In the genomic region with DNA sequence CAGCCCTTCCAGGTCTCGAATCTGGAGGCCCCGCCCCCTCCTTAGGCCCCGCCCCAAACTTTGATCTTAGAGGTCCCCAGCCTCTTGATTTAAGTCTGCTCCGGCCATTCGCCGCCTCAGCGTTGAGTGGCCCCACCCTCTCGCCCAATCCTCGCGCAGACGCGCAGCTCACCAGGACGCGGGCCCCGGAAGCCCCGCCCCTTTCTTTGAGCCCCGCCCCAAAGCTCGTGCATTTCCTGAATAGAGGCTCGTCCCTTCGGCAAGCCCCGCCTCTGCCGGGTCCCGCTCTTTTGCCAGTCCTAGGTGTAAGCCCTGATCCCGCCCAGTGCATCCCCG, we compare ENCODE assay signal across 1 cellular context.
TF ChIP-seq lines count a peak whose summit lies in the region.

No MANE protein-coding gene starts in this region.

TF ChIP-seq in HepG2, 621 proteins besides CTCF, POLR2A, EP300 and RAD21 (continued from another document and continues in another):
- TF ChIP-seq ZNF780A (CRISPR knock-in tag; IDR thresholded peaks at IDR 0.05) (no peak), DNMT1 (CRISPR knock-in tag; IDR thresholded peaks at IDR 0.05) (no peak), ZMAT3 (CRISPR knock-in tag; conservative IDR thresholded peaks at IDR 0.05) (no peak), TIGD3 (CRISPR knock-in tag; IDR thresholded peaks at IDR 0.05; ENCODE audit: borderline replicate concordance) (no peak; the same call in 1 of the 2 replicates), TSC22D2 (CRISPR knock-in tag; IDR thresholded peaks at IDR 0.05; ENCODE audit: borderline replicate concordance) (no peak), ZNF558 (CRISPR knock-in tag; IDR thresholded peaks at IDR 0.05; ENCODE audit: borderline replicate concordance) (no peak), ZNF891 (CRISPR knock-in tag; IDR thresholded peaks at IDR 0.05) (no peak), MXD1 (CRISPR knock-in tag; IDR thresholded peaks at IDR 0.05) (no peak), MNT (IDR thresholded peaks at IDR 0.05) (peak; percentile 15; the same call in 1 of the 2 replicates), SAFB2 (CRISPR knock-in tag; IDR thresholded peaks at IDR 0.05; ENCODE audit: borderline replicate concordance, low read depth) (no peak), SIN3A (IDR thresholded peaks at IDR 0.05; ENCODE audit: borderline replicate concordance, low read depth, low read length) (0 out of 2 replicates have a peak, but pooled peaks have one; percentile 34), ZNF670 (CRISPR knock-in tag; IDR thresholded peaks at IDR 0.05; ENCODE audit: borderline replicate concordance) (0 out of 2 replicates have a peak, but pooled peaks have one; percentile 24), POLR2G (IDR thresholded peaks at IDR 0.05; ENCODE audit: low read depth, low read length) (no peak), NCOA1 (CRISPR knock-in tag; IDR thresholded peaks at IDR 0.05) (no peak; the same call in 1 of the 2 replicates), ZNF75D (CRISPR knock-in tag; IDR thresholded peaks at IDR 0.05; ENCODE audit: borderline replicate concordance) (no peak), ELF1 (CRISPR knock-in tag; IDR thresholded peaks at IDR 0.05) (peak; percentile 45; the same call in 1 of the 2 replicates), HNF1B (CRISPR knock-in tag; IDR thresholded peaks at IDR 0.05) (no peak), TAF1 (CRISPR knock-in tag; IDR thresholded peaks at IDR 0.05) (no peak), ZFAT (CRISPR knock-in tag; conservative IDR thresholded peaks at IDR 0.05) (no peak), U2AF2 (IDR thresholded peaks at IDR 0.05; ENCODE audit: low read depth, low read length) (no peak), NFYB (CRISPR knock-in tag; IDR thresholded peaks at IDR 0.05) (peak; percentile 86), PAWR (CRISPR knock-in tag; IDR thresholded peaks at IDR 0.05; ENCODE audit: borderline replicate concordance) (no peak), HOXD1 (CRISPR knock-in tag; IDR thresholded peaks at IDR 0.05) (no peak; the same call in 1 of the 2 replicates), THAP11 (CRISPR knock-in tag; IDR thresholded peaks at IDR 0.05) (no peak), ARHGAP35 (CRISPR knock-in tag; IDR thresholded peaks at IDR 0.05; ENCODE audit: borderline replicate concordance) (no peak), PTBP1 (IDR thresholded peaks at IDR 0.05; ENCODE audit: low read depth, low read length, poor library complexity, severe bottlenecking) (no peak), DRAP1 (CRISPR knock-in tag; IDR thresholded peaks at IDR 0.05) (0 out of 2 replicates have a peak, but pooled peaks have one; percentile 40), MTERF4 (CRISPR knock-in tag; IDR thresholded peaks at IDR 0.05) (no peak), SP2 (CRISPR knock-in tag; IDR thresholded peaks at IDR 0.05) (peak; percentile 85), GTF3A (CRISPR knock-in tag; conservative IDR thresholded peaks at IDR 0.05) (no peak), SP1 (IDR thresholded peaks at IDR 0.05) (no peak), SP1 (CRISPR knock-in tag; IDR thresholded peaks at IDR 0.05) (peak; percentile 64; the same call in 1 of the 2 replicates), ZNF431 (CRISPR knock-in tag; IDR thresholded peaks at IDR 0.05; ENCODE audit: borderline replicate concordance, low read depth) (no peak), SOX5 (CRISPR knock-in tag; IDR thresholded peaks at IDR 0.05; ENCODE audit: borderline replicate concordance) (no peak), HDAC2 (CRISPR knock-in tag; IDR thresholded peaks at IDR 0.05) (no peak), ATF2 (CRISPR knock-in tag; IDR thresholded peaks at IDR 0.05) (no peak)
- TF ChIP-seq, protein P1, sequence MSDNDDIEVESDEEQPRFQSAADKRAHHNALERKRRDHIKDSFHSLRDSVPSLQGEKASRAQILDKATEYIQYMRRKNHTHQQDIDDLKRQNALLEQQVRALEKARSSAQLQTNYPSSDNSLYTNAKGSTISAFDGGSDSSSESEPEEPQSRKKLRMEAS (IDR thresholded peaks at IDR 0.05): no peak
- TF ChIP-seq, protein P2, sequence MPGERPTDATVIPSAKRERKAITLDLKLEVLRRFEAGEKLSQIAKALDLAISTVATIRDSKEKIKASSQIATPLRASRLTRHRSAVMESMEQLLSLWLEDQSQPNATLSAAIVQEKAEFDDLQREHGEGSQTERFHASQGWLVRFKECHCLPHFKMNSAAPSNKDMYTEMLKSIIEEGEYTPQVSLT (CRISPR knock-in tag; IDR thresholded peaks at IDR 0.05; ENCODE audit: borderline replicate concordance, low read depth): no peak
- TF ChIP-seq, protein P3, sequence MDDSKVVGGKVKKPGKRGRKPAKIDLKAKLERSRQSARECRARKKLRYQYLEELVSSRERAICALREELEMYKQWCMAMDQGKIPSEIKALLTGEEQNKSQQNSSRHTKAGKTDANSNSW (CRISPR knock-in tag; IDR thresholded peaks at IDR 0.05; ENCODE audit: borderline replicate concordance): no peak
- TF ChIP-seq, protein P4, sequence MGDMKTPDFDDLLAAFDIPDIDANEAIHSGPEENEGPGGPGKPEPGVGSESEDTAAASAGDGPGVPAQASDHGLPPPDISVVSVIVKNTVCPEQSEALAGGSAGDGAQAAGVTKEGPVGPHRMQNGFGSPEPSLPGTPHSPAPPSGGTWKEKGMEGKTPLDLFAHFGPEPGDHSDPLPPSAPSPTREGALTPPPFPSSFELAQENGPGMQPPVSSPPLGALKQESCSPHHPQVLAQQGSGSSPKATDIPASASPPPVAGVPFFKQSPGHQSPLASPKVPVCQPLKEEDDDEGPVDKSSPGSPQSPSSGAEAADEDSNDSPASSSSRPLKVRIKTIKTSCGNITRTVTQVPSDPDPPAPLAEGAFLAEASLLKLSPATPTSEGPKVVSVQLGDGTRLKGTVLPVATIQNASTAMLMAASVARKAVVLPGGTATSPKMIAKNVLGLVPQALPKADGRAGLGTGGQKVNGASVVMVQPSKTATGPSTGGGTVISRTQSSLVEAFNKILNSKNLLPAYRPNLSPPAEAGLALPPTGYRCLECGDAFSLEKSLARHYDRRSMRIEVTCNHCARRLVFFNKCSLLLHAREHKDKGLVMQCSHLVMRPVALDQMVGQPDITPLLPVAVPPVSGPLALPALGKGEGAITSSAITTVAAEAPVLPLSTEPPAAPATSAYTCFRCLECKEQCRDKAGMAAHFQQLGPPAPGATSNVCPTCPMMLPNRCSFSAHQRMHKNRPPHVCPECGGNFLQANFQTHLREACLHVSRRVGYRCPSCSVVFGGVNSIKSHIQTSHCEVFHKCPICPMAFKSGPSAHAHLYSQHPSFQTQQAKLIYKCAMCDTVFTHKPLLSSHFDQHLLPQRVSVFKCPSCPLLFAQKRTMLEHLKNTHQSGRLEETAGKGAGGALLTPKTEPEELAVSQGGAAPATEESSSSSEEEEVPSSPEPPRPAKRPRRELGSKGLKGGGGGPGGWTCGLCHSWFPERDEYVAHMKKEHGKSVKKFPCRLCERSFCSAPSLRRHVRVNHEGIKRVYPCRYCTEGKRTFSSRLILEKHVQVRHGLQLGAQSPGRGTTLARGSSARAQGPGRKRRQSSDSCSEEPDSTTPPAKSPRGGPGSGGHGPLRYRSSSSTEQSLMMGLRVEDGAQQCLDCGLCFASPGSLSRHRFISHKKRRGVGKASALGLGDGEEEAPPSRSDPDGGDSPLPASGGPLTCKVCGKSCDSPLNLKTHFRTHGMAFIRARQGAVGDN (CRISPR knock-in tag; IDR thresholded peaks at IDR 0.05): no peak
- TF ChIP-seq, protein P5, sequence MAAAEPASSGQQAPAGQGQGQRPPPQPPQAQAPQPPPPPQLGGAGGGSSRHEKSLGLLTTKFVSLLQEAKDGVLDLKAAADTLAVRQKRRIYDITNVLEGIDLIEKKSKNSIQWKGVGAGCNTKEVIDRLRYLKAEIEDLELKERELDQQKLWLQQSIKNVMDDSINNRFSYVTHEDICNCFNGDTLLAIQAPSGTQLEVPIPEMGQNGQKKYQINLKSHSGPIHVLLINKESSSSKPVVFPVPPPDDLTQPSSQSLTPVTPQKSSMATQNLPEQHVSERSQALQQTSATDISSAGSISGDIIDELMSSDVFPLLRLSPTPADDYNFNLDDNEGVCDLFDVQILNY (CRISPR knock-in tag; conservative IDR thresholded peaks at IDR 0.05): no peak
- TF ChIP-seq, protein P6, sequence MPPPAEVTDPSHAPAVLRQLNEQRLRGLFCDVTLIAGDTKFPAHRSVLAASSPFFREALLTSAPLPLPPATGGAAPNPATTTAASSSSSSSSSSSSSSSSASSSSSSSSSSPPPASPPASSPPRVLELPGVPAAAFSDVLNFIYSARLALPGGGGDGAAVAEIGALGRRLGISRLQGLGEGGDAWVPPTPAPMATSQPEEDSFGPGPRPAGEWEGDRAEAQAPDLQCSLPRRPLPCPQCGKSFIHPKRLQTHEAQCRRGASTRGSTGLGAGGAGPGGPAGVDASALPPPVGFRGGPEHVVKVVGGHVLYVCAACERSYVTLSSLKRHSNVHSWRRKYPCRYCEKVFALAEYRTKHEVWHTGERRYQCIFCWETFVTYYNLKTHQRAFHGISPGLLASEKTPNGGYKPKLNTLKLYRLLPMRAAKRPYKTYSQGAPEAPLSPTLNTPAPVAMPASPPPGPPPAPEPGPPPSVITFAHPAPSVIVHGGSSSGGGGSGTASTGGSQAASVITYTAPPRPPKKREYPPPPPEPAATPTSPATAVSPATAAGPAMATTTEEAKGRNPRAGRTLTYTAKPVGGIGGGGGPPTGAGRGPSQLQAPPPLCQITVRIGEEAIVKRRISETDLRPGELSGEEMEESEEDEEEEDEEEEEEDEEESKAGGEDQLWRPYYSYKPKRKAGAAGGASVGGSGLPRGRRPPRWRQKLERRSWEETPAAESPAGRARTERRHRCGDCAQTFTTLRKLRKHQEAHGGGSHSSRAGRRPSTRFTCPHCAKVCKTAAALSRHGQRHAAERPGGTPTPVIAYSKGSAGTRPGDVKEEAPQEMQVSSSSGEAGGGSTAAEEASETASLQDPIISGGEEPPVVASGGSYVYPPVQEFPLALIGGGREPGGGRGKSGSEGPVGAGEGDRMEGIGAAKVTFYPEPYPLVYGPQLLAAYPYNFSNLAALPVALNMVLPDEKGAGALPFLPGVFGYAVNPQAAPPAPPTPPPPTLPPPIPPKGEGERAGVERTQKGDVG (CRISPR knock-in tag; IDR thresholded peaks at IDR 0.05; ENCODE audit: borderline replicate concordance): no peak
- TF ChIP-seq, protein P7, sequence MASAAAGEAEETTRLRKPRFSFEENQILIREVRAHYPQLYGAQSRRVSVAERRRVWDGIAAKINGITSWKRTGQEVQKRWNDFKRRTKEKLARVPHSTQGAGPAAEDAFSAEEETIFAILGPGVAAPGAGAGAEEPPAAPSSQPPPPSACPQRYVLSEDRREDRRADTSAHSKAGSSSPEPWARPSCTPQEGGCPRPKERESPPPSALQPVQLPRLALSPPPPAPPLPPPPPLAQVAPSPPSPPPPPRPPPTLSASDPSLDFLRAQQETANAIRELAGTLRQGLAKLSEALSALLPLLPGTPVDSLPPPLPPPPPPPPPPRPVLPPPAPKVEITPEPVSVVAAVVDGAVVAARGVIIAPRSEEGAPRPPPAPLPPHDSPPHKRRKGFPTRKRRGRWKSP (CRISPR knock-in tag; IDR thresholded peaks at IDR 0.05): no peak
